In genomic region chr22:19117111-19117512, GRCh38 we compare ENCODE assay signal across 15 cellular contexts. TPM values are rescaled to one million over a fixed set of nuclear protein-coding genes. Genes with fewer than 3 reads are reported as not detected.
DNase-seq lines count a peak whose midpoint lies in the region; ATAC-seq and FAIRE-seq lines count a peak whose summit lies in the region.
"Had no signal": no experiment of that assay in that cellular context is flagged by ENCODE, and none has a peak within 500 bp of the region (broad histone marks: within the 10 kb centered on the region; RNA-seq: fewer than 3 reads in every experiment).

No MANE protein-coding gene starts in this region.

- no peak for FAIRE-seq in small intestine (lab: Jason Lieb, UNC)

- no peaks in the 10 kb centered on the region for H3K27me3 ChIP-seq in small intestine (ENCODE audit: control insufficient read depth in 2 of 2, insufficient read depth in 2 of 2, low read length in 2 of 2)
- H3K27me3 ChIP-seq: ascending aorta, tibial nerve had no signal

- peaks cover 60% of the 10 kb centered on the region in 2 donors for H3K4me1 Mint-ChIP-seq in effector memory CD8-positive, alpha-beta T cell (ENCODE audit: low read depth in 2 of 2)

- H3K27ac ChIP-seq in small intestine (ENCODE audit: low read depth in 1 of 2, low read length in 1 of 2) = no peak overlapping the region
- H3K27ac ChIP-seq: ascending aorta, tibial nerve had no signal

- no peak overlapping the region for H3K4me3 Mint-ChIP-seq in effector memory CD8-positive, alpha-beta T cell

- H3K36me3 Mint-ChIP-seq in effector memory CD8-positive, alpha-beta T cell (ENCODE audit: insufficient read depth) = peaks cover 21% of the 10 kb centered on the region

- DNase-seq in NCI-H2107 treated with DMSO at 0.1 percent for 48 hours (lab: John Stamatoyannopoulos, UW; ENCODE audit: unreplicated experiment) (peak; percentile 70), NCI-H2107 (lab: John Stamatoyannopoulos, UW) (no peak), NCI-H2171 (lab: John Stamatoyannopoulos, UW) (peak; percentile 16), small intestine (peak; percentile 70), Ammon's horn (ENCODE audit: low spot score) (no peak), KG1 (lab: John Stamatoyannopoulos, UW) (no peak)
- DNase-seq in effector memory CD8-positive, alpha-beta T cell = no peak
- DNase-seq in effector CD8-positive, alpha-beta T cell (lab: John Stamatoyannopoulos, UW) = no peak
- DNase-seq: GOT3; mesenchymal stem cell; SK-N-SH; stimulated activated CD4-positive, alpha-beta T cell treated with anti-CD3 and anti-CD28 coated beads, Interleukin-15, amount 100 ng/mL, for 24 hours had no signal

- H3K4me1 ChIP-seq in small intestine (ENCODE audit: control insufficient read depth in 2 of 2, insufficient read depth in 1 of 2, low read depth in 1 of 2, low read length in 1 of 2) = peaks cover 10 to 13% of the 10 kb centered on the region in 2 donors

- no peaks in the 10 kb centered on the region for H3K9me3 Mint-ChIP-seq in effector memory CD8-positive, alpha-beta T cell

- no peaks in the 10 kb centered on the region for H3K36me3 ChIP-seq in small intestine (ENCODE audit: control insufficient read depth in 2 of 2, insufficient read depth in 2 of 2, low read length in 2 of 2)
- H3K36me3 ChIP-seq: tibial nerve had no signal

- ATAC-seq in effector memory CD8-positive, alpha-beta T cell (replicated peaks) = no peak

- no peaks in the 10 kb centered on the region for H3K9me3 ChIP-seq in small intestine (ENCODE audit: control insufficient read depth, low read depth)
- H3K9me3 ChIP-seq: ascending aorta, SK-N-SH, tibial nerve had no signal

- 22 to 54% (median 36%) methylated on average over 9 of the region's 9 CpGs for WGBS in small intestine, 3 donors

- no peaks in the 10 kb centered on the region for H3K27me3 Mint-ChIP-seq in effector memory CD8-positive, alpha-beta T cell
- H3K27me3 Mint-ChIP-seq: progenitor cell of endocrine pancreas had no signal

- no peak overlapping the region for H3K4me3 ChIP-seq in small intestine (ENCODE audit: low read depth in 1 of 2, low read length in 2 of 2)
- H3K4me3 ChIP-seq: ascending aorta, tibial nerve had no signal

- peak overlapping the region; percentile 28 to 70 for H3K27ac Mint-ChIP-seq in effector memory CD8-positive, alpha-beta T cell

RNA-seq across cellular contexts. Expression of gene DGCR2, which starts 5.1 kb away (rescaled TPM):
- 10 to 100 TPM; 14.8 to 52.9 (median 15.1) TPM for polyA plus RNA-seq in small intestine

RNA-seq across cellular contexts. Expression of gene TSSK2, which starts 14.0 kb away (rescaled TPM):
- under 1 TPM in 1 of 3 donors, not detected in 2; 0.04 TPM for polyA plus RNA-seq in small intestine
- polyA plus RNA-seq: SK-N-SH had no signal

RNA-seq across cellular contexts. Expression of gene ESS2, which starts 27.3 kb away (rescaled TPM):
- 10 to 100 TPM; 11.2 to 13.5 (median 11.7) TPM for polyA plus RNA-seq in small intestine

RNA-seq across cellular contexts. Expression of gene GSC2, which starts 33.0 kb away (rescaled TPM):
- not detected for polyA plus RNA-seq in small intestine
- polyA plus RNA-seq: SK-N-SH had no signal

Comparison
In these comparisons a context has a peak if more than half of its experiments do, and no peak if none do; other contexts are left out.
1. DNase-seq: peak in NCI-H2107 treated with DMSO at 0.1 percent for 48 hours (single experiment), NCI-H2171 (single experiment) and small intestine (single experiment); none in NCI-H2107 (single experiment), effector memory CD8-positive, alpha-beta T cell (0 of 3), Ammon's horn (single experiment), effector CD8-positive, alpha-beta T cell (single experiment) and KG1 (single experiment).